In the genomic region with DNA sequence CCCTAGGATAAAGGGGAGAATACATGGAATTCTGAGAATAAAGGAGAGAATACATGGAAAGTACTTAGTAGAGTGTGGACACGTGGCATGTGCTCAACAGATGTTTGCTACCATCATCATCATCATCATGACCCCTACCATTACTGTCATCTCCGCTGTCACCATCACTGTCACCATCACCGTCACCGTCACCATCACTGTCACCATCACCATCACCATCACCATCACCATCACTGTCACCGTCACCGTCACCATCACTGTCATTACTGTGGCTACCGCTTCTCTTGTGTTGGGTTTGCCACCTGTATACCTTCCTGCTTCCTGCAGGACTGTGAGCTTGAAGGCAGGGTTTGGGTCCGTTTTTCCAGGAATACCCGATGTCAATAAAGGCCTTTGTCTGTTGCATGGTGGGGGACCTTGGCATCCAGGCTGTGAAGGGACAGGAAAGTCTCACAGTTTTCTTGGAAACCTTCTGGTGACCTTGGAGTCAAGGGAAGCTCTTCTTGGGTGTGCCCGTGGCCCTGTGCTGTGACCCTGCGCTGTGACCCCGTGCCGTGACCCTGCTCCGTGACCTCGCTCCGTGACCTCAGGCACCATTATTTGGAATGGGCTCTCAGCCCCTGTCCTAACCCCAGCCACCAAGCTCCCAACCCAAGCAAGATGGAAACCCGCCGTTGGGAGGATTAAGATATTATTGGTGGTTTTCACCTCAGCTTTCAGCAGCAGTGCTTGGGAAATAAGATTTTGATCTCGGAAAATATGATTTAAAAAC, we compare ENCODE assay signal across 29 cellular contexts. TPM values are rescaled to one million over a fixed set of nuclear protein-coding genes. Genes with fewer than 3 reads are reported as not detected.
DNase-seq lines count a peak whose midpoint lies in the region; ATAC-seq, FAIRE-seq and TF ChIP-seq lines count a peak whose summit lies in the region.
"Had no signal": no experiment of that assay in that cellular context is flagged by ENCODE, and none has a peak within 500 bp of the region (broad histone marks: within the 10 kb centered on the region; RNA-seq: fewer than 3 reads in every experiment).

No MANE protein-coding gene starts in this region.

- FAIRE-seq in urothelium cell line (lab: Jason Lieb, UNC) = peak; percentile 65
- FAIRE-seq: islet of Langerhans had no signal

- no peaks in the 10 kb centered on the region for H3K27me3 Mint-ChIP-seq in activated naive CD8-positive, alpha-beta T cell treated with anti-CD3 and anti-CD28 coated beads, Interleukin-2, amount 10 ng/mL, durations not matched to agents 7 days and 5 days
- H3K27me3 Mint-ChIP-seq in activated naive CD8-positive, alpha-beta T cell treated with anti-CD3 and anti-CD28 coated beads, Interleukin-2, amount 50 U/mL, for 24 hours = no peaks in the 10 kb centered on the region
- H3K27me3 Mint-ChIP-seq in WTC11 (ENCODE audit: low read depth) = no peaks in the 10 kb centered on the region
- H3K27me3 Mint-ChIP-seq: activated CD4-positive, alpha-beta memory T cell treated with anti-CD3 and anti-CD28 coated beads, Interleukin-2, amount 10 ng/mL, durations not matched to agents 7 days and 5 days; T-helper 17 cell had no signal

- peak overlapping the region; percentile 83 for H3K27ac ChIP-seq in hepatocyte
- H3K27ac ChIP-seq: PC-9, psoas muscle had no signal

- no peaks in the 10 kb centered on the region for H3K9me2 ChIP-seq in hepatocyte (replicated peaks; ENCODE audit: insufficient read depth)

- no peaks in the 10 kb centered on the region for H3K36me3 ChIP-seq in hepatocyte (replicated peaks; ENCODE audit: insufficient read depth, low read depth)
- H3K36me3 ChIP-seq: transverse colon had no signal

- H3K4me2 ChIP-seq in hepatocyte = no peak overlapping the region
- H3K4me2 ChIP-seq: GM23338, PC-9 had no signal

- H3K4me1 ChIP-seq in hepatocyte (ENCODE audit: insufficient read depth) = peaks cover 32% of the 10 kb centered on the region
- H3K4me1 ChIP-seq: psoas muscle had no signal

- no peak overlapping the region for H2AFZ ChIP-seq in hepatocyte
- H2AFZ ChIP-seq: GM23338, PC-9 had no signal

- no peak overlapping the region for H3K4me3 ChIP-seq in hepatocyte
- H3K4me3 ChIP-seq: GM23338, PC-9, psoas muscle, transverse colon had no signal

- peak overlapping the region; percentile 15 for H3K27ac Mint-ChIP-seq in activated naive CD8-positive, alpha-beta T cell treated with anti-CD3 and anti-CD28 coated beads, Interleukin-2, amount 10 ng/mL, durations not matched to agents 7 days and 5 days
- no peak overlapping the region for H3K27ac Mint-ChIP-seq in activated naive CD8-positive, alpha-beta T cell treated with anti-CD3 and anti-CD28 coated beads, Interleukin-2, amount 50 U/mL, for 24 hours
- H3K27ac Mint-ChIP-seq in WTC11 = peak overlapping the region; percentile 12
- H3K27ac Mint-ChIP-seq: activated CD4-positive, alpha-beta memory T cell treated with anti-CD3 and anti-CD28 coated beads, Interleukin-2, amount 10 ng/mL, durations not matched to agents 7 days and 5 days; activated T-helper 1 cell treated with anti-CD3 and anti-CD28 coated beads, Interleukin-12 subunit alpha, Interleukin-12 subunit beta, Interleukin-2, Interleukin-4 antibody, amounts not matched to agents 30 ng/mL and 10 ng/mL and 1 ng/mL, durations not matched to agents 14 hours and 24 hours and 36 hours; CD8-positive, alpha-beta T cell; GM23338 had no signal

- no peak overlapping the region for H3K4me3 Mint-ChIP-seq in activated naive CD8-positive, alpha-beta T cell treated with anti-CD3 and anti-CD28 coated beads, Interleukin-2, amount 10 ng/mL, durations not matched to agents 7 days and 5 days
- H3K4me3 Mint-ChIP-seq in activated naive CD8-positive, alpha-beta T cell treated with anti-CD3 and anti-CD28 coated beads, Interleukin-2, amount 50 U/mL, for 24 hours = no peak overlapping the region
- no peak overlapping the region for H3K4me3 Mint-ChIP-seq in WTC11
- H3K4me3 Mint-ChIP-seq: activated CD4-positive, alpha-beta memory T cell treated with anti-CD3 and anti-CD28 coated beads, Interleukin-2, amount 10 ng/mL, durations not matched to agents 7 days and 5 days; activated T-helper 1 cell treated with anti-CD3 and anti-CD28 coated beads, Interleukin-12 subunit alpha, Interleukin-12 subunit beta, Interleukin-2, Interleukin-4 antibody, amounts not matched to agents 30 ng/mL and 10 ng/mL and 1 ng/mL, durations not matched to agents 14 hours and 24 hours and 36 hours; CD8-positive, alpha-beta T cell; GM23338; T-helper 17 cell had no signal

- CTCF ChIA-PET in WTC11 (lab: Charles Lee) = no interaction called here

- H4K20me1 ChIP-seq in hepatocyte (ENCODE audit: insufficient read depth, poor library complexity, severe bottlenecking) = peaks cover 73% of the 10 kb centered on the region

- H3K27me3 ChIP-seq in hepatocyte = no peaks in the 10 kb centered on the region
- H3K27me3 ChIP-seq: transverse colon had no signal

- POLR2A ChIA-PET in activated naive CD8-positive, alpha-beta T cell treated with anti-CD3 and anti-CD28 coated beads, Interleukin-2, amount 10 ng/mL, durations not matched to agents 7 days and 5 days (lab: Charles Lee) = no interaction called here
- POLR2A ChIA-PET in WTC11 (lab: Charles Lee) = no interaction called here

- TF ChIP-seq CTCF in WTC11 (IDR thresholded peaks at IDR 0.05) (no peak), hepatocyte (IDR thresholded peaks at IDR 0.05; ENCODE audit: poor library complexity) (no peak)

- no peak for ATAC-seq in activated naive CD8-positive, alpha-beta T cell treated with anti-CD3 and anti-CD28 coated beads, Interleukin-2, amount 10 ng/mL, durations not matched to agents 7 days and 5 days (ENCODE audit: low read depth)
- no peak for ATAC-seq in activated naive CD8-positive, alpha-beta T cell treated with anti-CD3 and anti-CD28 coated beads, Interleukin-2, amount 50 U/mL, for 24 hours
- ATAC-seq in WTC11 = no peak
- ATAC-seq: CD8-positive, alpha-beta T cell; left lobe of liver; psoas muscle; Right ventricle myocardium inferior; T-helper 17 cell had no signal

- H3K9me3 Mint-ChIP-seq in activated naive CD8-positive, alpha-beta T cell treated with anti-CD3 and anti-CD28 coated beads, Interleukin-2, amount 10 ng/mL, durations not matched to agents 7 days and 5 days = no peaks in the 10 kb centered on the region
- no peaks in the 10 kb centered on the region for H3K9me3 Mint-ChIP-seq in activated naive CD8-positive, alpha-beta T cell treated with anti-CD3 and anti-CD28 coated beads, Interleukin-2, amount 50 U/mL, for 24 hours
- no peaks in the 10 kb centered on the region for H3K9me3 Mint-ChIP-seq in WTC11
- H3K9me3 Mint-ChIP-seq: activated CD4-positive, alpha-beta memory T cell treated with anti-CD3 and anti-CD28 coated beads, Interleukin-2, amount 10 ng/mL, durations not matched to agents 7 days and 5 days; activated T-helper 1 cell treated with anti-CD3 and anti-CD28 coated beads, Interleukin-12 subunit alpha, Interleukin-12 subunit beta, Interleukin-2, Interleukin-4 antibody, amounts not matched to agents 30 ng/mL and 10 ng/mL and 1 ng/mL, durations not matched to agents 14 hours and 24 hours and 36 hours; CD8-positive, alpha-beta T cell; GM23338 had no signal

- H3K9me3 ChIP-seq in hepatocyte (ENCODE audit: low read depth) = no peaks in the 10 kb centered on the region
- H3K9me3 ChIP-seq: psoas muscle, transverse colon had no signal

- peaks cover 37% of the 10 kb centered on the region for H3K4me1 Mint-ChIP-seq in activated naive CD8-positive, alpha-beta T cell treated with anti-CD3 and anti-CD28 coated beads, Interleukin-2, amount 10 ng/mL, durations not matched to agents 7 days and 5 days
- H3K4me1 Mint-ChIP-seq in activated naive CD8-positive, alpha-beta T cell treated with anti-CD3 and anti-CD28 coated beads, Interleukin-2, amount 50 U/mL, for 24 hours = peaks cover 43% of the 10 kb centered on the region
- peaks cover 55% of the 10 kb centered on the region for H3K4me1 Mint-ChIP-seq in WTC11

- H3K79me2 ChIP-seq in hepatocyte = peaks cover 88% of the 10 kb centered on the region

- DNase-seq in activated naive CD8-positive, alpha-beta T cell treated with anti-CD3 and anti-CD28 coated beads, Interleukin-2, amount 10 ng/mL, durations not matched to agents 7 days and 5 days = no peak
- DNase-seq in activated naive CD8-positive, alpha-beta T cell treated with anti-CD3 and anti-CD28 coated beads, Interleukin-2, amount 50 U/mL, for 24 hours = no peak
- DNase-seq in WTC11 (ENCODE audit: low spot score) = no peak
- DNase-seq in hepatocyte (ENCODE audit: low spot score) = no peak
- no peak for DNase-seq in urothelium cell line (ENCODE audit: low spot score)
- no peak for DNase-seq in cerebellar nuclear complex (lab: John Stamatoyannopoulos, UW)
- DNase-seq in effector CD4-positive, alpha-beta T cell = no peak
- no peak for DNase-seq in glomerular visceral epithelial cell (ENCODE audit: extremely low spot score)
- DNase-seq: activated CD4-positive, alpha-beta memory T cell treated with anti-CD3 and anti-CD28 coated beads, Interleukin-2, amount 10 ng/mL, durations not matched to agents 7 days and 5 days; activated CD4-positive, CD25-positive, alpha-beta regulatory T cell treated with anti-CD3 and anti-CD28 coated beads, Interleukin-2, amount 50 U/mL, for 72 hours; activated CD8-positive, alpha-beta memory T cell treated with anti-CD3 and anti-CD28 coated beads, Interleukin-2, amount 50 U/mL, for 4 hours; activated naive CD4-positive, alpha-beta T cell treated with Interleukin-2 at 50 U/mL for 16 hours; amniotic stem cell; CD8-positive, alpha-beta T cell; Karpas-422; mesendoderm; NCI-H1417; NCI-H2081; NCI-H526 treated with DMSO at 0.1 percent for 48 hours; PC-9; stimulated activated CD4-positive, alpha-beta T cell treated with anti-CD3 and anti-CD28 coated beads, Interleukin-4, amount 100 ng/mL, for 24 hours; T-helper 17 cell; transverse colon had no signal

- H3K36me3 Mint-ChIP-seq in activated naive CD8-positive, alpha-beta T cell treated with anti-CD3 and anti-CD28 coated beads, Interleukin-2, amount 10 ng/mL, durations not matched to agents 7 days and 5 days = peaks cover 31% of the 10 kb centered on the region
- H3K36me3 Mint-ChIP-seq in activated naive CD8-positive, alpha-beta T cell treated with anti-CD3 and anti-CD28 coated beads, Interleukin-2, amount 50 U/mL, for 24 hours (ENCODE audit: low read depth) = peaks cover 9% of the 10 kb centered on the region
- peaks cover 26% of the 10 kb centered on the region for H3K36me3 Mint-ChIP-seq in WTC11

- WGBS in hepatocyte (ENCODE audit: low lambda C conversion rate, missing lambda C conversion rate) = 93% methylated on average over 18 of the region's 19 CpGs

RNA-seq across cellular contexts. Expression of a gene that starts 14.4 kb away (rescaled TPM):
- total RNA-seq in activated naive CD8-positive, alpha-beta T cell treated with anti-CD3 and anti-CD28 coated beads, Interleukin-2, amount 10 ng/mL, durations not matched to agents 7 days and 5 days = 10 to 100 TPM; 65.4 to 76.7 TPM
- total RNA-seq in WTC11 (2021) = 57.0 to 63.7 TPM (median 59.6 TPM) in 3 replicates
- 9.4 and 17.8 TPM in 2 replicates for total RNA-seq in hepatocyte
- polyA plus RNA-seq in hepatocyte = 4.6 and 5.8 TPM in 2 replicates
